ENCODE assay signal across 16 cellular contexts in genomic region chrX:44144491-44144890, GRCh38.
DNase-seq lines count a peak whose midpoint lies in the region; TF ChIP-seq lines count a peak whose summit lies in the region.
"Had no signal": no experiment of that assay in that cellular context is flagged by ENCODE, and none has a peak within 500 bp of the region (broad histone marks: within the 10 kb centered on the region; RNA-seq: fewer than 3 reads in every experiment).

No MANE protein-coding gene starts in this region.

- H3K27me3 Mint-ChIP-seq in endodermal cell (ENCODE audit: insufficient read depth) (peaks cover 13% of the 10 kb centered on the region), neural crest cell (ENCODE audit: low read depth) (no peaks in the 10 kb centered on the region)
- H3K27me3 Mint-ChIP-seq: CD4-positive, alpha-beta memory T cell had no signal

- no peak overlapping the region for H3K4me3 Mint-ChIP-seq in endodermal cell
- peak overlapping the region; percentile 39 for H3K4me3 Mint-ChIP-seq in neural crest cell
- H3K4me3 Mint-ChIP-seq: CD4-positive, alpha-beta memory T cell; HFFc6 had no signal

- no peak overlapping the region for H3K4me3 ChIP-seq in HUES64 (ENCODE audit: low read length)
- H3K4me3 ChIP-seq in endodermal cell (ENCODE audit: low read length), result no peak overlapping the region
- H3K4me3 ChIP-seq in colonic mucosa, result no peak overlapping the region
- H3K4me3 ChIP-seq: GM12878 had no signal

- H3K4me1 Mint-ChIP-seq in endodermal cell (no peaks in the 10 kb centered on the region), neural crest cell (peaks cover 31% of the 10 kb centered on the region)
- H3K4me1 Mint-ChIP-seq: CD4-positive, alpha-beta memory T cell had no signal

- WGBS in HUES64, result 30% methylated on average over 2 of the region's 2 CpGs
- 56% methylated on average over 2 of the region's 2 CpGs; no CpG with 5 or more reads in 1 of the 2 experiments for WGBS in endodermal cell (ENCODE audit: insufficient coverage in 1 of 2, insufficient read length in 1 of 2), 2 experiments

- H3K9me3 Mint-ChIP-seq in endodermal cell (peaks cover 52% of the 10 kb centered on the region), neural crest cell (peaks cover 6% of the 10 kb centered on the region)
- H3K9me3 Mint-ChIP-seq: CD4-positive, alpha-beta memory T cell; HFFc6 had no signal

- TF ChIP-seq CTCF in endodermal cell (conservative IDR thresholded peaks at IDR 0.05) (no peak), neural crest cell (conservative IDR thresholded peaks at IDR 0.05) (no peak), colonic mucosa (IDR thresholded peaks at IDR 0.05) (no peak)

- peak overlapping the region; percentile 49; the same call in 1 of the 2 replicates for H3K27ac ChIP-seq in HUES64 (ENCODE audit: low read depth, low read length)
- peak overlapping the region; percentile 41 for H3K27ac ChIP-seq in endodermal cell (ENCODE audit: low read depth, low read length)
- no peak overlapping the region for H3K27ac ChIP-seq in colonic mucosa
- H3K27ac ChIP-seq: C4-2B had no signal

- H3K36me3 ChIP-seq in HUES64 (ENCODE audit: insufficient read depth, low read length), result no peaks in the 10 kb centered on the region
- H3K36me3 ChIP-seq in endodermal cell (ENCODE audit: control insufficient read depth, insufficient read depth, low read length), result no peaks in the 10 kb centered on the region
- no peaks in the 10 kb centered on the region for H3K36me3 ChIP-seq in colonic mucosa
- H3K36me3 ChIP-seq: BE2C had no signal

- no peak overlapping the region for H3K9ac ChIP-seq in HUES64 (ENCODE audit: low read depth, low read length)
- no peak overlapping the region for H3K9ac ChIP-seq in endodermal cell (ENCODE audit: extremely low read depth, low read length, poor library complexity, severe bottlenecking)
- no peak overlapping the region for H3K9ac ChIP-seq in colonic mucosa (ENCODE audit: low read depth in 2 of 2, low read length in 2 of 2)

- DNase-seq in endodermal cell, result no peak
- DNase-seq in neural crest cell (ENCODE audit: low read depth, low spot score), result no peak
- DNase-seq in colonic mucosa, result no peak
- no peak for DNase-seq in ureter (ENCODE audit: low spot score)
- no peak for DNase-seq in NCI-H2227 (lab: John Stamatoyannopoulos, UW; ENCODE audit: unreplicated experiment)
- no peak for DNase-seq in NCI-H1105 treated with DMSO at 0.1 percent for 48 hours (lab: John Stamatoyannopoulos, UW)
- DNase-seq: BE2C; CD4-positive, alpha-beta memory T cell; DMS79; GOT3; HCEC 1CT; HFFc6; IMR-90 had no signal

- H3K9me3 ChIP-seq in HUES64 (ENCODE audit: insufficient read depth, low read depth, low read length), result no peaks in the 10 kb centered on the region
- peaks cover under 1% of the 10 kb centered on the region for H3K9me3 ChIP-seq in endodermal cell (ENCODE audit: control insufficient read depth, low read length)
- no peaks in the 10 kb centered on the region for H3K9me3 ChIP-seq in colonic mucosa
- H3K9me3 ChIP-seq: BE2C had no signal

- H3K27ac Mint-ChIP-seq in endodermal cell (no peak overlapping the region), neural crest cell (ENCODE audit: unreplicated experiment) (peak overlapping the region; percentile 83)
- H3K27ac Mint-ChIP-seq: CD4-positive, alpha-beta memory T cell; HFFc6 had no signal

- H3K27me3 ChIP-seq in HUES64 (ENCODE audit: insufficient read depth, low read length) (no peaks in the 10 kb centered on the region), endodermal cell (ENCODE audit: control insufficient read depth, insufficient read depth, low read length, poor library complexity, severe bottlenecking) (peaks cover 24% of the 10 kb centered on the region), colonic mucosa (no peaks in the 10 kb centered on the region)
- H3K27me3 ChIP-seq: BE2C had no signal

- no peaks in the 10 kb centered on the region for H3K36me3 Mint-ChIP-seq in endodermal cell (ENCODE audit: low read depth)
- H3K36me3 Mint-ChIP-seq in neural crest cell (ENCODE audit: low read depth), result no peaks in the 10 kb centered on the region
- H3K36me3 Mint-ChIP-seq: CD4-positive, alpha-beta memory T cell had no signal

- intact Hi-C loops in colonic mucosa (cut with DNase I), result no loop called here

- H3K4me1 ChIP-seq in HUES64 (ENCODE audit: insufficient read depth, low read length) (peaks cover 30% of the 10 kb centered on the region), endodermal cell (ENCODE audit: control insufficient read depth, insufficient read depth, low read length) (no peaks in the 10 kb centered on the region), colonic mucosa (no peaks in the 10 kb centered on the region)
- H3K4me1 ChIP-seq: BE2C had no signal
